In genomic region chr17:32488177-32488542, GRCh38 we compare ENCODE assay signal across 10 cellular contexts. TPM values are rescaled to one million over a fixed set of nuclear protein-coding genes. Genes with fewer than 3 reads are reported as not detected.
DNase-seq lines count a peak whose midpoint lies in the region; FAIRE-seq and TF ChIP-seq lines count a peak whose summit lies in the region.
"Had no signal": no experiment of that assay in that cellular context is flagged by ENCODE, and none has a peak within 500 bp of the region (broad histone marks: within the 10 kb centered on the region; RNA-seq: fewer than 3 reads in every experiment).

No MANE protein-coding gene starts in this region.

- TF ChIP-seq CTCF in PC-9 (conservative IDR thresholded peaks at IDR 0.05) (no peak), endothelial cell (IDR thresholded peaks at IDR 0.05; ENCODE audit: unreplicated experiment) (no peak)

- H3K27ac Mint-ChIP-seq in T-helper 2 cell treated with Interferon-gamma antibody and Interleukin-4, amounts not matched to agents 5 μg/mL and 100 μg/mL, for 36 hours: peak overlapping the region; percentile 84
- H3K27ac Mint-ChIP-seq in endothelial cell (ENCODE audit: unreplicated experiment): no peak overlapping the region

- H3K4me3 Mint-ChIP-seq in T-helper 2 cell treated with Interferon-gamma antibody and Interleukin-4, amounts not matched to agents 5 μg/mL and 100 μg/mL, for 36 hours: peak overlapping the region; percentile 91
- peak overlapping the region; percentile 90 for H3K4me3 Mint-ChIP-seq in endothelial cell (ENCODE audit: unreplicated experiment)

- H3K27ac ChIP-seq in PC-9 (no peak overlapping the region), skeletal muscle tissue (ENCODE audit: low read depth, low read length) (no peak overlapping the region)

- no peak overlapping the region for H2AFZ ChIP-seq in PC-9

- peaks cover 30% of the 10 kb centered on the region for H3K36me3 Mint-ChIP-seq in T-helper 2 cell treated with Interferon-gamma antibody and Interleukin-4, amounts not matched to agents 5 μg/mL and 100 μg/mL, for 36 hours (ENCODE audit: low read depth)
- peaks cover 14% of the 10 kb centered on the region for H3K36me3 Mint-ChIP-seq in endothelial cell (ENCODE audit: low read depth, unreplicated experiment)

- H3F3A ChIP-seq in PC-9 (ENCODE audit: insufficient read depth, low read depth): peaks cover 31% of the 10 kb centered on the region

- CTCF ChIA-PET in PC-9 (lab: Charles Lee): interaction anchor here (0.6 kb wide), 1 partner anchor 16 kb away, joined by 8 read pairs; no protein-coding TSS in a partner anchor

- H3K4me1 ChIP-seq in PC-9 (replicated peaks; ENCODE audit: insufficient read depth) (peaks cover 8% of the 10 kb centered on the region; the same call in 1 of the 2 replicates), skeletal muscle tissue (ENCODE audit: control insufficient read depth in 3 of 3, insufficient read depth in 3 of 3, low read length in 3 of 3) (peaks cover 25 to 38% (median 33%) of the 10 kb centered on the region in 3 donors)

- FAIRE-seq in urothelium cell line (lab: Jason Lieb, UNC): no peak
- FAIRE-seq: endothelial cell of umbilical vein had no signal

- H3K36me3 ChIP-seq in PC-9 (ENCODE audit: low read depth) (no peaks in the 10 kb centered on the region), skeletal muscle tissue (ENCODE audit: control insufficient read depth in 3 of 3, insufficient read depth in 3 of 3, low read length in 3 of 3) (peaks cover 0 to 11% (median 5%) of the 10 kb centered on the region in 3 donors)

- H3K9ac ChIP-seq in skeletal muscle tissue (ENCODE audit: low read depth in 1 of 3, low read length in 3 of 3): no peak overlapping the region

- H4K20me1 ChIP-seq in PC-9 (ENCODE audit: insufficient read depth): no peaks in the 10 kb centered on the region

- H3K79me2 ChIP-seq in PC-9 (ENCODE audit: low read depth): no peaks in the 10 kb centered on the region

- no peaks in the 10 kb centered on the region for H3K9me3 Mint-ChIP-seq in T-helper 2 cell treated with Interferon-gamma antibody and Interleukin-4, amounts not matched to agents 5 μg/mL and 100 μg/mL, for 36 hours
- H3K9me3 Mint-ChIP-seq in endothelial cell (ENCODE audit: unreplicated experiment): no peaks in the 10 kb centered on the region

- no peaks in the 10 kb centered on the region for H3K27me3 Mint-ChIP-seq in T-helper 2 cell treated with Interferon-gamma antibody and Interleukin-4, amounts not matched to agents 5 μg/mL and 100 μg/mL, for 36 hours (ENCODE audit: low read depth)
- peaks cover 10% of the 10 kb centered on the region for H3K27me3 Mint-ChIP-seq in endothelial cell (ENCODE audit: unreplicated experiment)

- no TSS peak for BruUV-seq in PC-9 (replicated peaks; lab: Mats Ljungman, UMichigan)

- intact Hi-C loops in PC-9 (cut with micrococcal nuclease; ENCODE audit: unreplicated experiment): no loop called here

- POLR2A ChIA-PET in PC-9 (lab: Charles Lee; ENCODE audit: unreplicated experiment): no interaction called here

- H3K9me3 ChIP-seq in PC-9 (ENCODE audit: insufficient read depth, low read depth): no peaks in the 10 kb centered on the region
- no peaks in the 10 kb centered on the region for H3K9me3 ChIP-seq in skeletal muscle tissue (ENCODE audit: control insufficient read depth in 3 of 3, low read length in 3 of 3)
- H3K9me3 ChIP-seq: stomach had no signal

- peak overlapping the region; percentile 98 for H3K4me2 ChIP-seq in PC-9

- DNase-seq in T-helper 2 cell treated with Interferon-gamma antibody and Interleukin-4, amounts not matched to agents 5 μg/mL and 100 μg/mL, for 36 hours (ENCODE audit: low spot score): no peak
- DNase-seq in T-helper 2 cell: no peak
- no peak for DNase-seq in PC-9
- DNase-seq in endothelial cell (ENCODE audit: low spot score): no peak
- DNase-seq in GF-D8 (lab: John Stamatoyannopoulos, UW): no peak
- no peak for DNase-seq in foreskin melanocyte
- no peak for DNase-seq in urothelium cell line (ENCODE audit: low spot score)
- DNase-seq: stomach had no signal

- peaks cover 54% of the 10 kb centered on the region for H3K4me1 Mint-ChIP-seq in T-helper 2 cell treated with Interferon-gamma antibody and Interleukin-4, amounts not matched to agents 5 μg/mL and 100 μg/mL, for 36 hours (ENCODE audit: low read depth)
- peaks cover 23% of the 10 kb centered on the region for H3K4me1 Mint-ChIP-seq in endothelial cell (ENCODE audit: unreplicated experiment)

- no peaks in the 10 kb centered on the region for H3K27me3 ChIP-seq in PC-9 (ENCODE audit: insufficient read depth, low read depth)
- no peaks in the 10 kb centered on the region for H3K27me3 ChIP-seq in skeletal muscle tissue (ENCODE audit: control insufficient read depth in 3 of 3, insufficient read depth in 3 of 3, low read length in 3 of 3)
- H3K27me3 ChIP-seq: stomach had no signal

- no peaks in the 10 kb centered on the region for H3K9me2 ChIP-seq in PC-9 (ENCODE audit: insufficient read depth)

- H3K4me3 ChIP-seq in PC-9: no peak overlapping the region; the same call in 1 of the 2 replicates
- H3K4me3 ChIP-seq in skeletal muscle tissue (ENCODE audit: low read length in 3 of 3): peak overlapping the region in 2 of 3 donors; percentile 6 to 68

RNA-seq across cellular contexts. Expression of gene CDK5R1, which starts 1.4 kb away (rescaled TPM):
- total RNA-seq in PC-9 (2021) (1.8 and 2.1 TPM in 2 replicates), endothelial cell (ENCODE audit: unreplicated experiment) (2.2 TPM), skeletal muscle tissue (6.3 TPM)

RNA-seq across cellular contexts. Expression of gene PSMD11, which starts 43.9 kb away (rescaled TPM):
- total RNA-seq in PC-9 (2021) (145 and 149 TPM in 2 replicates), endothelial cell (ENCODE audit: unreplicated experiment) (110 TPM), skeletal muscle tissue (73.1 TPM)
